In genomic region chr16:57642368-57643135, GRCh38 we compare ENCODE assay signal across 18 cellular contexts. TPM values are rescaled to one million over a fixed set of nuclear protein-coding genes. Genes with fewer than 3 reads are reported as not detected.
A peak's percentile ranks its signal among the peaks of the same experiment; 100 is the strongest.
DNase-seq lines count a peak whose midpoint lies in the region; ATAC-seq and TF ChIP-seq lines count a peak whose summit lies in the region.
"Had no signal": no experiment of that assay in that cellular context is flagged by ENCODE, and none has a peak within 500 bp of the region (broad histone marks: within the 10 kb centered on the region; RNA-seq: fewer than 3 reads in every experiment).

No MANE protein-coding gene starts in this region.

- H3K4me3 Mint-ChIP-seq in activated CD8-positive, alpha-beta T cell treated with anti-CD3 and anti-CD28 coated beads, Interleukin-2, amount 10 ng/mL, durations not matched to agents 7 days and 5 days, result no peak overlapping the region
- no peak overlapping the region for H3K4me3 Mint-ChIP-seq in activated CD8-positive, alpha-beta T cell treated with anti-CD3 and anti-CD28 coated beads for 36 hours
- H3K4me3 Mint-ChIP-seq in brain, result peak overlapping the region; percentile 86 to 95 (median 92)
- H3K4me3 Mint-ChIP-seq: dendritic cell treated with granulocyte-macrophage colony-stimulating factor and Interleukin-4, amounts not matched to agents 40 ng/mL and 50 ng/mL, for 4 days; memory B cell had no signal

- no peaks in the 10 kb centered on the region for H3K9me3 ChIP-seq in testis

- DNase-seq in activated CD8-positive, alpha-beta T cell treated with anti-CD3 and anti-CD28 coated beads, Interleukin-2, amount 10 ng/mL, durations not matched to agents 7 days and 5 days, result no peak
- DNase-seq in activated CD8-positive, alpha-beta T cell treated with anti-CD3 and anti-CD28 coated beads for 36 hours, result no peak
- no peak for DNase-seq in testis
- no peak for DNase-seq in GDM1 (lab: John Stamatoyannopoulos, UW)
- DNase-seq: 8988T; activated CD4-positive, alpha-beta T cell treated with anti-CD3 and anti-CD28 coated beads, Interleukin-2, amount 50 U/mL, for 4 hours; amniotic stem cell; GF-D8; NCI-H1417 treated with DMSO at 0.1 percent for 48 hours; occipital lobe; stimulated activated naive CD4-positive, alpha-beta T cell had no signal

- H3K27ac ChIP-seq in layer of hippocampus (ENCODE audit: low read depth, low read length), result peak overlapping the region; percentile 69
- H3K27ac ChIP-seq in testis, result peak overlapping the region; percentile 24 to 35

- H3K27me3 Mint-ChIP-seq in activated CD8-positive, alpha-beta T cell treated with anti-CD3 and anti-CD28 coated beads, Interleukin-2, amount 10 ng/mL, durations not matched to agents 7 days and 5 days (ENCODE audit: low read depth), result peaks cover 6% of the 10 kb centered on the region
- no peaks in the 10 kb centered on the region for H3K27me3 Mint-ChIP-seq in activated CD8-positive, alpha-beta T cell treated with anti-CD3 and anti-CD28 coated beads for 36 hours
- peaks cover 11% of the 10 kb centered on the region for H3K27me3 Mint-ChIP-seq in brain

- H3K27me3 ChIP-seq in layer of hippocampus (ENCODE audit: control insufficient read depth, insufficient read depth, low read length) (no peaks in the 10 kb centered on the region), testis (no peaks in the 10 kb centered on the region)

- no peaks in the 10 kb centered on the region for H3K36me3 Mint-ChIP-seq in activated CD8-positive, alpha-beta T cell treated with anti-CD3 and anti-CD28 coated beads, Interleukin-2, amount 10 ng/mL, durations not matched to agents 7 days and 5 days (ENCODE audit: low read depth)
- H3K36me3 Mint-ChIP-seq in activated CD8-positive, alpha-beta T cell treated with anti-CD3 and anti-CD28 coated beads for 36 hours (ENCODE audit: low read depth), result no peaks in the 10 kb centered on the region
- H3K36me3 Mint-ChIP-seq in brain, result peaks cover 14% of the 10 kb centered on the region
- H3K36me3 Mint-ChIP-seq: memory B cell had no signal

- H3K4me1 Mint-ChIP-seq in activated CD8-positive, alpha-beta T cell treated with anti-CD3 and anti-CD28 coated beads, Interleukin-2, amount 10 ng/mL, durations not matched to agents 7 days and 5 days (ENCODE audit: low read depth), result peaks cover 23% of the 10 kb centered on the region
- H3K4me1 Mint-ChIP-seq in activated CD8-positive, alpha-beta T cell treated with anti-CD3 and anti-CD28 coated beads for 36 hours (ENCODE audit: low read depth), result peaks cover 10% of the 10 kb centered on the region
- peaks cover 71% of the 10 kb centered on the region for H3K4me1 Mint-ChIP-seq in brain

- ATAC-seq in activated CD8-positive, alpha-beta T cell treated with anti-CD3 and anti-CD28 coated beads, Interleukin-2, amount 10 ng/mL, durations not matched to agents 7 days and 5 days, result no peak
- ATAC-seq in activated CD8-positive, alpha-beta T cell treated with anti-CD3 and anti-CD28 coated beads for 36 hours, result no peak
- no peak for ATAC-seq in GM21367 (IDR thresholded peaks at IDR 0.05; ENCODE audit: unreplicated experiment)
- no peak for ATAC-seq in GM21529 (IDR thresholded peaks at IDR 0.05; ENCODE audit: unreplicated experiment)

- TF ChIP-seq POLR2A in testis (IDR thresholded peaks at IDR 0.05), result no peak

- peaks cover 55% of the 10 kb centered on the region for H3K4me1 ChIP-seq in testis

- H3K27ac Mint-ChIP-seq in activated CD8-positive, alpha-beta T cell treated with anti-CD3 and anti-CD28 coated beads, Interleukin-2, amount 10 ng/mL, durations not matched to agents 7 days and 5 days, result peak overlapping the region; percentile 56
- no peak overlapping the region for H3K27ac Mint-ChIP-seq in activated CD8-positive, alpha-beta T cell treated with anti-CD3 and anti-CD28 coated beads for 36 hours
- peak overlapping the region; percentile 86 to 99 (median 99) for H3K27ac Mint-ChIP-seq in brain
- H3K27ac Mint-ChIP-seq: dendritic cell treated with granulocyte-macrophage colony-stimulating factor and Interleukin-4, amounts not matched to agents 40 ng/mL and 50 ng/mL, for 4 days; memory B cell had no signal

- POLR2A ChIA-PET in activated CD8-positive, alpha-beta T cell treated with anti-CD3 and anti-CD28 coated beads, Interleukin-2, amount 10 ng/mL, durations not matched to agents 7 days and 5 days (lab: Charles Lee), result interaction anchor here (1.0 to 1.3 kb wide), 2 partner anchors 33 to 41 kb away, joined by 4 read pairs; no protein-coding TSS in a partner anchor
- POLR2A ChIA-PET in activated CD8-positive, alpha-beta T cell treated with anti-CD3 and anti-CD28 coated beads for 36 hours (lab: Charles Lee), result no interaction called here

- H3K4me3 ChIP-seq in testis, result no peak overlapping the region

- intact Hi-C loops in activated CD8-positive, alpha-beta T cell treated with anti-CD3 and anti-CD28 coated beads for 36 hours (cut with micrococcal nuclease), result no loop called here
- intact Hi-C loops in testis (cut with DNase I; ENCODE audit: low total_unique reads), result no loop called here

- WGBS in testis, 2 donors, result 63 to 64% methylated on average over 6 to 7 of the region's 7 CpGs

- no peaks in the 10 kb centered on the region for H3K36me3 ChIP-seq in testis (ENCODE audit: low read depth, missing control alignments)

- H3K9me3 Mint-ChIP-seq in activated CD8-positive, alpha-beta T cell treated with anti-CD3 and anti-CD28 coated beads, Interleukin-2, amount 10 ng/mL, durations not matched to agents 7 days and 5 days (ENCODE audit: insufficient read depth), result no peaks in the 10 kb centered on the region
- H3K9me3 Mint-ChIP-seq in activated CD8-positive, alpha-beta T cell treated with anti-CD3 and anti-CD28 coated beads for 36 hours, result no peaks in the 10 kb centered on the region
- H3K9me3 Mint-ChIP-seq in brain, result no peaks in the 10 kb centered on the region
- H3K9me3 Mint-ChIP-seq: dendritic cell treated with granulocyte-macrophage colony-stimulating factor and Interleukin-4, amounts not matched to agents 40 ng/mL and 50 ng/mL, for 4 days; memory B cell had no signal

- TF ChIP-seq CTCF in activated CD8-positive, alpha-beta T cell treated with anti-CD3 and anti-CD28 coated beads for 36 hours (IDR thresholded peaks at IDR 0.05), result no peak
- TF ChIP-seq CTCF in brain (conservative IDR thresholded peaks at IDR 0.05) (no peak), testis (IDR thresholded peaks at IDR 0.05) (no peak)

- CTCF ChIA-PET in activated CD8-positive, alpha-beta T cell treated with anti-CD3 and anti-CD28 coated beads, Interleukin-2, amount 10 ng/mL, durations not matched to agents 7 days and 5 days (lab: Charles Lee), result interaction anchor here (0.5 to 2.9 kb wide), 5 partner anchors 28 to 66 kb away, joined by 3 to 15 read pairs (median 5); no protein-coding TSS in a partner anchor
- CTCF ChIA-PET in activated CD8-positive, alpha-beta T cell treated with anti-CD3 and anti-CD28 coated beads for 36 hours (lab: Charles Lee), result interaction anchor here (1.2 to 3.2 kb wide), 7 partner anchors 12 to 66 kb away, joined by 3 to 18 read pairs (median 5); no protein-coding TSS in a partner anchor

RNA-seq across cellular contexts. Expression of gene ADGRG1, which starts 14.1 kb away (rescaled TPM):
- 1 to 10 TPM; 3.3 to 3.7 TPM for total RNA-seq in activated CD8-positive, alpha-beta T cell treated with anti-CD3 and anti-CD28 coated beads, Interleukin-2, amount 10 ng/mL, durations not matched to agents 7 days and 5 days
- 1 to 10 TPM; 4.9 to 8.5 TPM for total RNA-seq in activated CD8-positive, alpha-beta T cell treated with anti-CD3 and anti-CD28 coated beads for 36 hours
- polyA plus RNA-seq in brain (ENCODE audit: insufficient read depth, low read depth, low replicate concordance) (268 TPM), testis (ENCODE audit: insufficient read depth, low read depth, low replicate concordance) (134 TPM)
- 100 to 1,000 TPM; 296 to 346 TPM for total RNA-seq in testis

RNA-seq across cellular contexts. Expression of gene ADGRG3, which starts 25.6 kb away (rescaled TPM):
- total RNA-seq in activated CD8-positive, alpha-beta T cell treated with anti-CD3 and anti-CD28 coated beads, Interleukin-2, amount 10 ng/mL, durations not matched to agents 7 days and 5 days, result under 1 TPM in 1 of 2 experiments, not detected in 1; 0.13 TPM
- total RNA-seq in activated CD8-positive, alpha-beta T cell treated with anti-CD3 and anti-CD28 coated beads for 36 hours, result not detected
- polyA plus RNA-seq in brain (ENCODE audit: insufficient read depth, low read depth, low replicate concordance) (0.29 TPM), testis (ENCODE audit: insufficient read depth, low read depth, low replicate concordance) (0.82 TPM)
- under 1 TPM; 0.37 to 0.63 TPM for total RNA-seq in testis

RNA-seq across cellular contexts. Expression of gene DRC7, which starts 52.1 kb away (rescaled TPM):
- total RNA-seq in activated CD8-positive, alpha-beta T cell treated with anti-CD3 and anti-CD28 coated beads, Interleukin-2, amount 10 ng/mL, durations not matched to agents 7 days and 5 days, result under 1 TPM; 0.55 to 0.66 TPM
- under 1 TPM in 1 of 2 experiments, not detected in 1; 0.58 TPM for total RNA-seq in activated CD8-positive, alpha-beta T cell treated with anti-CD3 and anti-CD28 coated beads for 36 hours
- polyA plus RNA-seq in brain (ENCODE audit: insufficient read depth, low read depth, low replicate concordance), result 2.4 TPM
- total RNA-seq in testis, result 10 to 100 TPM; 35.4 to 62.7 TPM
- polyA plus RNA-seq in testis (ENCODE audit: insufficient read depth, low read depth, low replicate concordance), result 199 TPM
- polyA plus RNA-seq: small intestine had no signal

Comparison
In these comparisons a context has a peak if more than half of its experiments do, and no peak if none do; other contexts are left out.
1. H3K4me3 Mint-ChIP-seq: peak in brain (5 of 5); none in activated CD8-positive, alpha-beta T cell treated with anti-CD3 and anti-CD28 coated beads, Interleukin-2, amount 10 ng/mL, durations not matched to agents 7 days and 5 days (single experiment) and activated CD8-positive, alpha-beta T cell treated with anti-CD3 and anti-CD28 coated beads for 36 hours (single experiment).
2. RNA of gene ADGRG1, which starts 14.1 kb away (total RNA-seq): 296 to 346 TPM in testis; 4.9 to 8.5 TPM in activated CD8-positive, alpha-beta T cell treated with anti-CD3 and anti-CD28 coated beads for 36 hours and 3.3 to 3.7 TPM in activated CD8-positive, alpha-beta T cell treated with anti-CD3 and anti-CD28 coated beads, Interleukin-2, amount 10 ng/mL, durations not matched to agents 7 days and 5 days; every median in the first group is over 10 times any median in the second.
3. RNA of gene DRC7, which starts 52.1 kb away (total RNA-seq): 35.4 to 62.7 TPM in testis; 0.55 to 0.66 TPM in activated CD8-positive, alpha-beta T cell treated with anti-CD3 and anti-CD28 coated beads, Interleukin-2, amount 10 ng/mL, durations not matched to agents 7 days and 5 days and 0.58 TPM in activated CD8-positive, alpha-beta T cell treated with anti-CD3 and anti-CD28 coated beads for 36 hours; every median in the first group is over 10 times any median in the second.